In the genomic region with DNA sequence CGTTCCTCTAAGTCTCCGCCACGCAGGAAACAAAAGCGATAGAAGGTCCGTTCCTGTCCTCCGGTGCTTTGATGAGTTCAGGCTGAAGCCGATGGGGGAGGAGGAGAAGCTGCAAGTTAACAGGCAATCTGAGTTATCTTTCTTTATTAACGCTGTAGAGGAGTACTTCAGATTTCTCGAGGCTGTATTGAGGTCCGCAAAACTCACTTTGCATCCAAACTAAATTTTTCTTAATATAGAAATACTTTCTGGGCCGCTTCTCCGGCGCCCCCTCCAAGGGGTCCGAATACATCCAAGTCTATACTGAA, we compare ENCODE assay signal across 8 cellular contexts. TPM values are rescaled to one million over a fixed set of nuclear protein-coding genes. Genes with fewer than 3 reads are reported as not detected.
DNase-seq lines count a peak whose midpoint lies in the region; ATAC-seq and FAIRE-seq lines count a peak whose summit lies in the region.
"Had no signal": no experiment of that assay in that cellular context is flagged by ENCODE, and none has a peak within 500 bp of the region (broad histone marks: within the 10 kb centered on the region; RNA-seq: fewer than 3 reads in every experiment).

No MANE protein-coding gene starts in this region.

- ATAC-seq in activated T-helper 17 cell treated with anti-CD3 and anti-CD28 coated beads, Interleukin-2, amount 50 U/mL, for 72 hours (replicated peaks): no peak

- DNase-seq in H7: no peak
- no peak for DNase-seq in small intestine
- DNase-seq in NK-92 treated with Interleukin-12 subunit alpha and Interleukin-12 subunit beta, amount 100 ng/mL, for 24 hours (lab: John Stamatoyannopoulos, UW): no peak
- DNase-seq in NCI-H748 (lab: John Stamatoyannopoulos, UW; ENCODE audit: unreplicated experiment): no peak
- no peak for DNase-seq in middle frontal gyrus (ENCODE audit: extremely low spot score, low spot score)

- H3K9ac ChIP-seq in iPS-20b (ENCODE audit: low read depth, low read length): no peak overlapping the region

- H3K27me3 ChIP-seq in H7 (ENCODE audit: control insufficient read depth, insufficient read depth, low read length) (peaks cover 55% of the 10 kb centered on the region), iPS-20b (ENCODE audit: insufficient read depth, low read length) (peaks cover 73% of the 10 kb centered on the region), small intestine (ENCODE audit: control insufficient read depth in 2 of 2, insufficient read depth in 2 of 2, low read length in 2 of 2) (peaks cover 0 to 7% of the 10 kb centered on the region in 2 donors)

- H3K4me1 Mint-ChIP-seq in activated T-helper 17 cell treated with anti-CD3 and anti-CD28 coated beads, Interleukin-2, amount 50 U/mL, for 72 hours: no peaks in the 10 kb centered on the region

- H3K9me3 ChIP-seq in iPS-20b (ENCODE audit: insufficient read depth, low read depth, low read length) (no peaks in the 10 kb centered on the region), small intestine (ENCODE audit: control insufficient read depth, low read depth) (no peaks in the 10 kb centered on the region)

- H3K27ac Mint-ChIP-seq in activated T-helper 17 cell treated with anti-CD3 and anti-CD28 coated beads, Interleukin-2, amount 50 U/mL, for 72 hours: no peak overlapping the region

- no peak for FAIRE-seq in small intestine (lab: Jason Lieb, UNC)
- FAIRE-seq: TTC549 had no signal

- peak overlapping the region; percentile 69 for H3K4me3 ChIP-seq in H7 (ENCODE audit: insufficient read depth, low read depth, low read length)
- peak overlapping the region; percentile 67 for H3K4me3 ChIP-seq in iPS-20b (ENCODE audit: low read length)
- H3K4me3 ChIP-seq in small intestine (ENCODE audit: low read depth in 1 of 2, low read length in 2 of 2): peak overlapping the region; percentile 47 to 81

- 5 to 13% (median 10%) methylated on average over 14 of the region's 14 CpGs for WGBS in small intestine, 3 donors

- no peaks in the 10 kb centered on the region for H3K36me3 Mint-ChIP-seq in activated T-helper 17 cell treated with anti-CD3 and anti-CD28 coated beads, Interleukin-2, amount 50 U/mL, for 72 hours (ENCODE audit: low read depth)

- peak overlapping the region; percentile 31 for H3K4me3 Mint-ChIP-seq in activated T-helper 17 cell treated with anti-CD3 and anti-CD28 coated beads, Interleukin-2, amount 50 U/mL, for 72 hours

- no peak overlapping the region for H3K27ac ChIP-seq in iPS-20b (ENCODE audit: low read length)
- peak overlapping the region; percentile 54 to 61 for H3K27ac ChIP-seq in small intestine (ENCODE audit: low read depth in 1 of 2, low read length in 1 of 2)

- H3K9me3 Mint-ChIP-seq in activated T-helper 17 cell treated with anti-CD3 and anti-CD28 coated beads, Interleukin-2, amount 50 U/mL, for 72 hours: no peaks in the 10 kb centered on the region

- peaks cover 5% of the 10 kb centered on the region for H3K4me1 ChIP-seq in iPS-20b (ENCODE audit: insufficient read depth, low read length)
- H3K4me1 ChIP-seq in small intestine (ENCODE audit: control insufficient read depth in 2 of 2, insufficient read depth in 1 of 2, low read depth in 1 of 2, low read length in 1 of 2): peaks cover 5 to 6% of the 10 kb centered on the region in 2 donors

- H3K27me3 Mint-ChIP-seq in activated T-helper 17 cell treated with anti-CD3 and anti-CD28 coated beads, Interleukin-2, amount 50 U/mL, for 72 hours: peaks cover 23% of the 10 kb centered on the region

- H3K36me3 ChIP-seq in H7 (replicated peaks; ENCODE audit: control insufficient read depth, insufficient read depth, low read length) (no peaks in the 10 kb centered on the region), iPS-20b (ENCODE audit: insufficient read depth, low read depth, low read length) (no peaks in the 10 kb centered on the region), small intestine (ENCODE audit: control insufficient read depth in 2 of 2, insufficient read depth in 2 of 2, low read length in 2 of 2) (no peaks in the 10 kb centered on the region)

RNA-seq across cellular contexts. Expression of a gene that starts 0.4 kb away (rescaled TPM):
- total RNA-seq in H7 (2014; rRNA removed; shearing (Covaris generic)): 0.10 and 0.41 TPM in 2 replicates
- not detected for total RNA-seq in activated T-helper 17 cell treated with anti-CD3 and anti-CD28 coated beads, Interleukin-2, amount 50 U/mL, for 72 hours
- 1 to 10 TPM; 5.3 to 7.3 (median 6.3) TPM for polyA plus RNA-seq in small intestine

RNA-seq across cellular contexts. Expression of a gene that starts 51.2 kb away (rescaled TPM):
- total RNA-seq in H7 (2014; rRNA removed; shearing (Covaris generic)): 63.1 and 64.7 TPM in 2 replicates
- 10 to 100 TPM; 20.0 to 55.1 TPM for total RNA-seq in activated T-helper 17 cell treated with anti-CD3 and anti-CD28 coated beads, Interleukin-2, amount 50 U/mL, for 72 hours
- polyA plus RNA-seq in small intestine: 10 to 100 TPM; 19.0 to 33.0 (median 21.1) TPM
